Comparison of ENCODE assay signal across 1 cellular context in the genomic region with DNA sequence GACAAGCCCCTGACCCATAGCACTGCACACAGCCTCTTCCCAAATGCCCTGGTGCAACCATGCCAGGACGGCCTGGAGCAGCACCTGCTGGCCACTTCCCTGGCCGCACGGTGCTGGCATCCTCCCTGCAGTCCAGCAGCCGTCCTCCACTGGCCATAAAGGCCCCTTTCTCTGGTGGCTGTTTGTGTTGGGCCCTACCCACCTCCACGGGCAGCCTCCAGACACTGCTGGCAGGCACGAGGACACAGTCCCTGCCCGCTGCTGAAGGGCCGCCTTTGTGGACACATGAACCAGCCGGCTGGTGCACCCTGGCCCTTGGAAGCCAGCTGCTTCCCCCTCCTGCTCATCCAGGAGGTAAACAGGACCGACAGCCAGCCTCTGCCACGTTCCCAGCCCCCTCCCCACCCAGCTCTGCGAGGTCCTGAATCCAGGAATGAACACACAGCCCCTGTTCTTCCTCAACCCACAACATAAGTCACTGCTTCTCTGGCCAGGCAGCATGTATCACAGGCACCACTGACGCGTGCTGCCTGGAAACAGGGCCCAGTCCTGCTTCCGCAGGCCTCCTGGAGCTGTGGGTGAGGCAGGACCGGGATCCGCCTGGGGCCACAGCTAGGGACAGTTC.
TF ChIP-seq lines count a peak whose summit lies in the region.

No MANE protein-coding gene starts in this region.

TF ChIP-seq in HepG2, 621 proteins besides CTCF, POLR2A, EP300 and RAD21 (continued from another document and continues in another):
- TF ChIP-seq, protein P1, sequence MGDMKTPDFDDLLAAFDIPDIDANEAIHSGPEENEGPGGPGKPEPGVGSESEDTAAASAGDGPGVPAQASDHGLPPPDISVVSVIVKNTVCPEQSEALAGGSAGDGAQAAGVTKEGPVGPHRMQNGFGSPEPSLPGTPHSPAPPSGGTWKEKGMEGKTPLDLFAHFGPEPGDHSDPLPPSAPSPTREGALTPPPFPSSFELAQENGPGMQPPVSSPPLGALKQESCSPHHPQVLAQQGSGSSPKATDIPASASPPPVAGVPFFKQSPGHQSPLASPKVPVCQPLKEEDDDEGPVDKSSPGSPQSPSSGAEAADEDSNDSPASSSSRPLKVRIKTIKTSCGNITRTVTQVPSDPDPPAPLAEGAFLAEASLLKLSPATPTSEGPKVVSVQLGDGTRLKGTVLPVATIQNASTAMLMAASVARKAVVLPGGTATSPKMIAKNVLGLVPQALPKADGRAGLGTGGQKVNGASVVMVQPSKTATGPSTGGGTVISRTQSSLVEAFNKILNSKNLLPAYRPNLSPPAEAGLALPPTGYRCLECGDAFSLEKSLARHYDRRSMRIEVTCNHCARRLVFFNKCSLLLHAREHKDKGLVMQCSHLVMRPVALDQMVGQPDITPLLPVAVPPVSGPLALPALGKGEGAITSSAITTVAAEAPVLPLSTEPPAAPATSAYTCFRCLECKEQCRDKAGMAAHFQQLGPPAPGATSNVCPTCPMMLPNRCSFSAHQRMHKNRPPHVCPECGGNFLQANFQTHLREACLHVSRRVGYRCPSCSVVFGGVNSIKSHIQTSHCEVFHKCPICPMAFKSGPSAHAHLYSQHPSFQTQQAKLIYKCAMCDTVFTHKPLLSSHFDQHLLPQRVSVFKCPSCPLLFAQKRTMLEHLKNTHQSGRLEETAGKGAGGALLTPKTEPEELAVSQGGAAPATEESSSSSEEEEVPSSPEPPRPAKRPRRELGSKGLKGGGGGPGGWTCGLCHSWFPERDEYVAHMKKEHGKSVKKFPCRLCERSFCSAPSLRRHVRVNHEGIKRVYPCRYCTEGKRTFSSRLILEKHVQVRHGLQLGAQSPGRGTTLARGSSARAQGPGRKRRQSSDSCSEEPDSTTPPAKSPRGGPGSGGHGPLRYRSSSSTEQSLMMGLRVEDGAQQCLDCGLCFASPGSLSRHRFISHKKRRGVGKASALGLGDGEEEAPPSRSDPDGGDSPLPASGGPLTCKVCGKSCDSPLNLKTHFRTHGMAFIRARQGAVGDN (CRISPR knock-in tag; IDR thresholded peaks at IDR 0.05), result peak; percentile 99
- no peak for TF ChIP-seq SAFB2 (CRISPR knock-in tag; IDR thresholded peaks at IDR 0.05; ENCODE audit: borderline replicate concordance, low read depth)
- no peak for TF ChIP-seq NR2F6 (IDR thresholded peaks at IDR 0.05)
- TF ChIP-seq NR2F6 (CRISPR knock-in tag; IDR thresholded peaks at IDR 0.05), result no peak
- TF ChIP-seq, protein P2, sequence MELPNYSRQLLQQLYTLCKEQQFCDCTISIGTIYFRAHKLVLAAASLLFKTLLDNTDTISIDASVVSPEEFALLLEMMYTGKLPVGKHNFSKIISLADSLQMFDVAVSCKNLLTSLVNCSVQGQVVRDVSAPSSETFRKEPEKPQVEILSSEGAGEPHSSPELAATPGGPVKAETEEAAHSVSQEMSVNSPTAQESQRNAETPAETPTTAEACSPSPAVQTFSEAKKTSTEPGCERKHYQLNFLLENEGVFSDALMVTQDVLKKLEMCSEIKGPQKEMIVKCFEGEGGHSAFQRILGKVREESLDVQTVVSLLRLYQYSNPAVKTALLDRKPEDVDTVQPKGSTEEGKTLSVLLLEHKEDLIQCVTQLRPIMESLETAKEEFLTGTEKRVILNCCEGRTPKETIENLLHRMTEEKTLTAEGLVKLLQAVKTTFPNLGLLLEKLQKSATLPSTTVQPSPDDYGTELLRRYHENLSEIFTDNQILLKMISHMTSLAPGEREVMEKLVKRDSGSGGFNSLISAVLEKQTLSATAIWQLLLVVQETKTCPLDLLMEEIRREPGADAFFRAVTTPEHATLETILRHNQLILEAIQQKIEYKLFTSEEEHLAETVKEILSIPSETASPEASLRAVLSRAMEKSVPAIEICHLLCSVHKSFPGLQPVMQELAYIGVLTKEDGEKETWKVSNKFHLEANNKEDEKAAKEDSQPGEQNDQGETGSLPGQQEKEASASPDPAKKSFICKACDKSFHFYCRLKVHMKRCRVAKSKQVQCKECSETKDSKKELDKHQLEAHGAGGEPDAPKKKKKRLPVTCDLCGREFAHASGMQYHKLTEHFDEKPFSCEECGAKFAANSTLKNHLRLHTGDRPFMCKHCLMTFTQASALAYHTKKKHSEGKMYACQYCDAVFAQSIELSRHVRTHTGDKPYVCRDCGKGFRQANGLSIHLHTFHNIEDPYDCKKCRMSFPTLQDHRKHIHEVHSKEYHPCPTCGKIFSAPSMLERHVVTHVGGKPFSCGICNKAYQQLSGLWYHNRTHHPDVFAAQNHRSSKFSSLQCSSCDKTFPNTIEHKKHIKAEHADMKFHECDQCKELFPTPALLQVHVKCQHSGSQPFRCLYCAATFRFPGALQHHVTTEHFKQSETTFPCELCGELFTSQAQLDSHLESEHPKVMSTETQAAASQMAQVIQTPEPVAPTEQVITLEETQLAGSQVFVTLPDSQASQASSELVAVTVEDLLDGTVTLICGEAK (IDR thresholded peaks at IDR 0.05), result no peak
- TF ChIP-seq, protein P2 (CRISPR knock-in tag; IDR thresholded peaks at IDR 0.05), result no peak; the same call in 1 of the 2 replicates
- no peak for TF ChIP-seq ZNF282 (IDR thresholded peaks at IDR 0.05; ENCODE audit: partially characterized antibody)
- TF ChIP-seq XRCC5 (optimal IDR thresholded peaks at IDR 0.05; ENCODE audit: low read length), result peak; percentile 47
- TF ChIP-seq ZNF678 (CRISPR knock-in tag; IDR thresholded peaks at IDR 0.05), result no peak
- no peak for TF ChIP-seq NFE2 (CRISPR knock-in tag; IDR thresholded peaks at IDR 0.05)
- 0 out of 2 replicates have a peak, but pooled peaks have one; percentile 26 for TF ChIP-seq ZNF550 (CRISPR knock-in tag; IDR thresholded peaks at IDR 0.05; ENCODE audit: borderline replicate concordance)
- TF ChIP-seq, protein P3, sequence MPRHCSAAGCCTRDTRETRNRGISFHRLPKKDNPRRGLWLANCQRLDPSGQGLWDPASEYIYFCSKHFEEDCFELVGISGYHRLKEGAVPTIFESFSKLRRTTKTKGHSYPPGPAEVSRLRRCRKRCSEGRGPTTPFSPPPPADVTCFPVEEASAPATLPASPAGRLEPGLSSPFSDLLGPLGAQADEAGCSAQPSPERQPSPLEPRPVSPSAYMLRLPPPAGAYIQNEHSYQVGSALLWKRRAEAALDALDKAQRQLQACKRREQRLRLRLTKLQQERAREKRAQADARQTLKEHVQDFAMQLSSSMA (CRISPR knock-in tag; IDR thresholded peaks at IDR 0.05), result peak; percentile 85; the same call in 1 of the 2 replicates
- TF ChIP-seq, protein P4, sequence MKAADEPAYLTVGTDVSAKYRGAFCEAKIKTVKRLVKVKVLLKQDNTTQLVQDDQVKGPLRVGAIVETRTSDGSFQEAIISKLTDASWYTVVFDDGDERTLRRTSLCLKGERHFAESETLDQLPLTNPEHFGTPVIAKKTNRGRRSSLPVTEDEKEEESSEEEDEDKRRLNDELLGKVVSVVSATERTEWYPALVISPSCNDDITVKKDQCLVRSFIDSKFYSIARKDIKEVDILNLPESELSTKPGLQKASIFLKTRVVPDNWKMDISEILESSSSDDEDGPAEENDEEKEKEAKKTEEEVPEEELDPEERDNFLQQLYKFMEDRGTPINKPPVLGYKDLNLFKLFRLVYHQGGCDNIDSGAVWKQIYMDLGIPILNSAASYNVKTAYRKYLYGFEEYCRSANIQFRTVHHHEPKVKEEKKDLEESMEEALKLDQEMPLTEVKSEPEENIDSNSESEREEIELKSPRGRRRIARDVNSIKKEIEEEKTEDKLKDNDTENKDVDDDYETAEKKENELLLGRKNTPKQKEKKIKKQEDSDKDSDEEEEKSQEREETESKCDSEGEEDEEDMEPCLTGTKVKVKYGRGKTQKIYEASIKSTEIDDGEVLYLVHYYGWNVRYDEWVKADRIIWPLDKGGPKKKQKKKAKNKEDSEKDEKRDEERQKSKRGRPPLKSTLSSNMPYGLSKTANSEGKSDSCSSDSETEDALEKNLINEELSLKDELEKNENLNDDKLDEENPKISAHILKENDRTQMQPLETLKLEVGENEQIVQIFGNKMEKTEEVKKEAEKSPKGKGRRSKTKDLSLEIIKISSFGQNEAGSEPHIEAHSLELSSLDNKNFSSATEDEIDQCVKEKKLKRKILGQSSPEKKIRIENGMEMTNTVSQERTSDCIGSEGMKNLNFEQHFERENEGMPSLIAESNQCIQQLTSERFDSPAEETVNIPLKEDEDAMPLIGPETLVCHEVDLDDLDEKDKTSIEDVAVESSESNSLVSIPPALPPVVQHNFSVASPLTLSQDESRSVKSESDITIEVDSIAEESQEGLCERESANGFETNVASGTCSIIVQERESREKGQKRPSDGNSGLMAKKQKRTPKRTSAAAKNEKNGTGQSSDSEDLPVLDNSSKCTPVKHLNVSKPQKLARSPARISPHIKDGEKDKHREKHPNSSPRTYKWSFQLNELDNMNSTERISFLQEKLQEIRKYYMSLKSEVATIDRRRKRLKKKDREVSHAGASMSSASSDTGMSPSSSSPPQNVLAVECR (CRISPR knock-in tag; IDR thresholded peaks at IDR 0.05; ENCODE audit: borderline replicate concordance), result peak; percentile 45; the same call in 1 of the 2 replicates
- no peak for TF ChIP-seq RFXANK (CRISPR knock-in tag; IDR thresholded peaks at IDR 0.05)
- TF ChIP-seq ZNF337 (CRISPR knock-in tag; IDR thresholded peaks at IDR 0.05; ENCODE audit: borderline replicate concordance, low read depth), result no peak
- TF ChIP-seq ZNF598 (CRISPR knock-in tag; IDR thresholded peaks at IDR 0.05; ENCODE audit: borderline replicate concordance), result peak; percentile 88; the same call in 1 of the 2 replicates
- TF ChIP-seq TBX2 (CRISPR knock-in tag; IDR thresholded peaks at IDR 0.05; ENCODE audit: borderline replicate concordance), result peak; percentile 78; the same call in 1 of the 2 replicates
- TF ChIP-seq, protein P5, sequence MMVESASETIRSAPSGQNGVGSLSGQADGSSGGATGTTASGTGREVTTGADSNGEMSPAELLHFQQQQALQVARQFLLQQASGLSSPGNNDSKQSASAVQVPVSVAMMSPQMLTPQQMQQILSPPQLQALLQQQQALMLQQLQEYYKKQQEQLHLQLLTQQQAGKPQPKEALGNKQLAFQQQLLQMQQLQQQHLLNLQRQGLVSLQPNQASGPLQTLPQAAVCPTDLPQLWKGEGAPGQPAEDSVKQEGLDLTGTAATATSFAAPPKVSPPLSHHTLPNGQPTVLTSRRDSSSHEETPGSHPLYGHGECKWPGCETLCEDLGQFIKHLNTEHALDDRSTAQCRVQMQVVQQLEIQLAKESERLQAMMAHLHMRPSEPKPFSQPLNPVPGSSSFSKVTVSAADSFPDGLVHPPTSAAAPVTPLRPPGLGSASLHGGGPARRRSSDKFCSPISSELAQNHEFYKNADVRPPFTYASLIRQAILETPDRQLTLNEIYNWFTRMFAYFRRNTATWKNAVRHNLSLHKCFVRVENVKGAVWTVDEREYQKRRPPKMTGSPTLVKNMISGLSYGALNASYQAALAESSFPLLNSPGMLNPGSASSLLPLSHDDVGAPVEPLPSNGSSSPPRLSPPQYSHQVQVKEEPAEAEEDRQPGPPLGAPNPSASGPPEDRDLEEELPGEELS (CRISPR knock-in tag; IDR thresholded peaks at IDR 0.05), result peak; percentile 59; the same call in 1 of the 2 replicates
- peak; percentile 33; the same call in 1 of the 2 replicates for TF ChIP-seq SSRP1 (CRISPR knock-in tag; IDR thresholded peaks at IDR 0.05)
- TF ChIP-seq ERF (CRISPR knock-in tag; IDR thresholded peaks at IDR 0.05), result peak; percentile 46; the same call in 1 of the 2 replicates
- peak; percentile 48; the same call in 1 of the 2 replicates for TF ChIP-seq FOXA3 (CRISPR knock-in tag; IDR thresholded peaks at IDR 0.05)
- TF ChIP-seq LCORL (IDR thresholded peaks at IDR 0.05), result no peak
- TF ChIP-seq LCORL (CRISPR knock-in tag; IDR thresholded peaks at IDR 0.05), result peak; percentile 51; the same call in 1 of the 2 replicates
- TF ChIP-seq, protein P6, sequence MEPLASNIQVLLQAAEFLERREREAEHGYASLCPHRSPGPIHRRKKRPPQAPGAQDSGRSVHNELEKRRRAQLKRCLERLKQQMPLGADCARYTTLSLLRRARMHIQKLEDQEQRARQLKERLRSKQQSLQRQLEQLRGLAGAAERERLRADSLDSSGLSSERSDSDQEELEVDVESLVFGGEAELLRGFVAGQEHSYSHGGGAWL (CRISPR knock-in tag; IDR thresholded peaks at IDR 0.05), result no peak
- peak; percentile 11; the same call in 1 of the 2 replicates for TF ChIP-seq SP5 (CRISPR knock-in tag; IDR thresholded peaks at IDR 0.05; ENCODE audit: borderline replicate concordance, low read depth)
- TF ChIP-seq SCMH1 (CRISPR knock-in tag; IDR thresholded peaks at IDR 0.05; ENCODE audit: borderline replicate concordance), result no peak
- TF ChIP-seq, protein P7, sequence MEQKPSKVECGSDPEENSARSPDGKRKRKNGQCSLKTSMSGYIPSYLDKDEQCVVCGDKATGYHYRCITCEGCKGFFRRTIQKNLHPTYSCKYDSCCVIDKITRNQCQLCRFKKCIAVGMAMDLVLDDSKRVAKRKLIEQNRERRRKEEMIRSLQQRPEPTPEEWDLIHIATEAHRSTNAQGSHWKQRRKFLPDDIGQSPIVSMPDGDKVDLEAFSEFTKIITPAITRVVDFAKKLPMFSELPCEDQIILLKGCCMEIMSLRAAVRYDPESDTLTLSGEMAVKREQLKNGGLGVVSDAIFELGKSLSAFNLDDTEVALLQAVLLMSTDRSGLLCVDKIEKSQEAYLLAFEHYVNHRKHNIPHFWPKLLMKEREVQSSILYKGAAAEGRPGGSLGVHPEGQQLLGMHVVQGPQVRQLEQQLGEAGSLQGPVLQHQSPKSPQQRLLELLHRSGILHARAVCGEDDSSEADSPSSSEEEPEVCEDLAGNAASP (CRISPR knock-in tag; IDR thresholded peaks at IDR 0.05; ENCODE audit: borderline replicate concordance), result peak; percentile 41; the same call in 1 of the 2 replicates
- no peak; the same call in 1 of the 2 replicates for TF ChIP-seq KMT2B (CRISPR knock-in tag; IDR thresholded peaks at IDR 0.05)
- 0 out of 2 replicates have a peak, but pooled peaks have one; percentile 30 for TF ChIP-seq ZNF274 (CRISPR knock-in tag; IDR thresholded peaks at IDR 0.05)
- TF ChIP-seq THYN1 (CRISPR knock-in tag; IDR thresholded peaks at IDR 0.05; ENCODE audit: borderline replicate concordance, low read depth), result no peak
- TF ChIP-seq ZNF251 (CRISPR knock-in tag; IDR thresholded peaks at IDR 0.05), result no peak
- TF ChIP-seq SRY (CRISPR knock-in tag; IDR thresholded peaks at IDR 0.05), result no peak
